24 cellular contexts compared by ENCODE assay signal in genomic region chr6:47256361-47256760, GRCh38. TPM values are rescaled to one million over a fixed set of nuclear protein-coding genes. Genes with fewer than 3 reads are reported as not detected.
A peak's percentile ranks its signal among the peaks of the same experiment; 100 is the strongest.
DNase-seq lines count a peak whose midpoint lies in the region; ATAC-seq, FAIRE-seq and TF ChIP-seq lines count a peak whose summit lies in the region.
"Had no signal": no experiment of that assay in that cellular context is flagged by ENCODE, and none has a peak within 500 bp of the region (broad histone marks: within the 10 kb centered on the region; RNA-seq: fewer than 3 reads in every experiment).

No MANE protein-coding gene starts in this region.

- H3K27me3 ChIP-seq in astrocyte (ENCODE audit: insufficient read depth, low read length): no peaks in the 10 kb centered on the region
- H3K27me3 ChIP-seq: BLaER1 had no signal

- no peaks in the 10 kb centered on the region for H3K9me3 ChIP-seq in astrocyte (ENCODE audit: insufficient read depth, low read depth, low read length)
- H3K9me3 ChIP-seq: BLaER1 had no signal

- peaks cover 4% of the 10 kb centered on the region for H3K79me2 ChIP-seq in astrocyte (ENCODE audit: insufficient read depth, low read length)

- no peaks in the 10 kb centered on the region for H3K4me1 ChIP-seq in astrocyte (ENCODE audit: insufficient read depth, low read length)

- no peak overlapping the region for H3K27ac Mint-ChIP-seq in astrocyte (ENCODE audit: unreplicated experiment)
- H3K27ac Mint-ChIP-seq: CD8-positive, alpha-beta T cell had no signal

- no peak for ATAC-seq in GM18867 (IDR thresholded peaks at IDR 0.05; ENCODE audit: unreplicated experiment)
- ATAC-seq: CD8-positive, alpha-beta T cell; SK-N-SH treated with all-trans-retinoic acid at 6 μM for 48 hours had no signal

- H3K9me3 Mint-ChIP-seq in astrocyte (ENCODE audit: unreplicated experiment): no peaks in the 10 kb centered on the region
- H3K9me3 Mint-ChIP-seq: CD8-positive, alpha-beta T cell had no signal

- no peak overlapping the region for H3K27ac ChIP-seq in astrocyte (ENCODE audit: low read depth, low read length)

- H2AFZ ChIP-seq in astrocyte (ENCODE audit: low read depth, low read length): no peak overlapping the region

- FAIRE-seq in astrocyte (lab: Jason Lieb, UNC): no peak
- FAIRE-seq: A204.1, GM12892, GM18507, H1 had no signal

- H3K36me3 ChIP-seq in astrocyte (ENCODE audit: insufficient read depth, low read length): peaks cover 7% of the 10 kb centered on the region

- H3K4me1 Mint-ChIP-seq in astrocyte (ENCODE audit: low read depth, unreplicated experiment): peaks cover 43% of the 10 kb centered on the region

- H3K4me3 ChIP-seq in AG10803 (ENCODE audit: low read length): no peak overlapping the region
- no peak overlapping the region for H3K4me3 ChIP-seq in astrocyte (ENCODE audit: insufficient read depth, low read depth, low read length)
- no peak overlapping the region for H3K4me3 ChIP-seq in fibroblast of villous mesenchyme (ENCODE audit: low read depth, low read length)
- H3K4me3 ChIP-seq: BLaER1 had no signal

- no peak overlapping the region for H3K9ac ChIP-seq in astrocyte (ENCODE audit: low read length)
- H3K9ac ChIP-seq: BLaER1 had no signal

- H3K36me3 Mint-ChIP-seq in astrocyte (ENCODE audit: low read depth, unreplicated experiment): peaks cover 27% of the 10 kb centered on the region
- H3K36me3 Mint-ChIP-seq: CD8-positive, alpha-beta T cell had no signal

- H3K4me3 Mint-ChIP-seq in astrocyte (ENCODE audit: unreplicated experiment): no peak overlapping the region
- H3K4me3 Mint-ChIP-seq: CD8-positive, alpha-beta T cell had no signal

- peak; percentile 48 for DNase-seq in AG10803 (ENCODE audit: low read depth)
- peak; percentile 14 for DNase-seq in MV-4-11 (lab: John Stamatoyannopoulos, UW)
- peak; percentile 71 for DNase-seq in astrocyte (ENCODE audit: low read depth)
- DNase-seq in fibroblast of villous mesenchyme (ENCODE audit: low read depth): peak; percentile 16
- no peak for DNase-seq in NCI-H1930 (lab: John Stamatoyannopoulos, UW)
- no peak for DNase-seq in amniotic stem cell (lab: John Stamatoyannopoulos, UW)
- DNase-seq in activated naive CD4-positive, alpha-beta T cell treated with Interleukin-2 at 50 U/mL for 16 hours: no peak
- DNase-seq: Calu3; CD8-positive, alpha-beta T cell; KBM-7; NCI-H1436; NCI-H2029; NCI-H2171 treated with DMSO at 0.1 percent for 48 hours; NCI-H446 treated with DMSO at 0.1 percent for 48 hours; NCI-H748 treated with DMSO at 0.1 percent for 48 hours; NK-92 treated with Interleukin-12 subunit alpha and Interleukin-12 subunit beta, amount 100 ng/mL, for 24 hours; SHP77 treated with DMSO at 0.1 percent for 48 hours had no signal

- no peak overlapping the region for H3K4me2 ChIP-seq in astrocyte (ENCODE audit: low read length)
- H3K4me2 ChIP-seq: BLaER1 had no signal

- H4K20me1 ChIP-seq in astrocyte (ENCODE audit: insufficient read depth, low read length): peaks cover 8% of the 10 kb centered on the region
- H4K20me1 ChIP-seq: BLaER1 had no signal

- TF ChIP-seq CTCF in AG10803 (conservative IDR thresholded peaks at IDR 0.05; ENCODE audit: low read length): no peak
- TF ChIP-seq CTCF in astrocyte (IDR thresholded peaks at IDR 0.05; ENCODE audit: insufficient read depth, low read depth, low read length): no peak
- no peak for TF ChIP-seq CTCF in fibroblast of villous mesenchyme (IDR thresholded peaks at IDR 0.05; ENCODE audit: insufficient read depth, low read depth, low read length)

- H3K27me3 Mint-ChIP-seq in astrocyte (ENCODE audit: low read depth, unreplicated experiment): no peaks in the 10 kb centered on the region

RNA-seq across cellular contexts. Expression of gene TNFRSF21, which starts 53.3 kb away (rescaled TPM):
- 214 and 244 TPM in 2 replicates for total RNA-seq in astrocyte
- total RNA-seq in fibroblast of villous mesenchyme: 39.3 and 43.2 TPM in 2 replicates

Comparison
In these comparisons a context has a peak if more than half of its experiments do, and no peak if none do; other contexts are left out.
1. DNase-seq: peak in AG10803 (single experiment), MV-4-11 (single experiment), astrocyte (single experiment) and fibroblast of villous mesenchyme (single experiment); none in NCI-H1930 (0 of 2), amniotic stem cell (single experiment) and activated naive CD4-positive, alpha-beta T cell treated with Interleukin-2 at 50 U/mL for 16 hours (single experiment).